ENCODE assay signal across 24 cellular contexts in genomic region chr22:44165286-44165874, GRCh38. TPM values are rescaled to one million over a fixed set of nuclear protein-coding genes. Genes with fewer than 3 reads are reported as not detected.
A peak's percentile ranks its signal among the peaks of the same experiment; 100 is the strongest.
DNase-seq lines count a peak whose midpoint lies in the region; ATAC-seq, FAIRE-seq and TF ChIP-seq lines count a peak whose summit lies in the region.
"Had no signal": no experiment of that assay in that cellular context is flagged by ENCODE, and none has a peak within 500 bp of the region (broad histone marks: within the 10 kb centered on the region; RNA-seq: fewer than 3 reads in every experiment).

No MANE protein-coding gene starts in this region.

- H3K4ac ChIP-seq in H1 (replicated peaks; ENCODE audit: insufficient read length, low read depth, low read length) = no peak overlapping the region

- H3K4me1 Mint-ChIP-seq in nephron progenitor cell = peaks cover 11% of the 10 kb centered on the region
- H3K4me1 Mint-ChIP-seq: B cell; CD4-positive, CD25-positive, alpha-beta regulatory T cell had no signal

- no peaks in the 10 kb centered on the region for H3K23me2 ChIP-seq in H1 (ENCODE audit: low read depth, low read length)

- H4K5ac ChIP-seq in H1 (ENCODE audit: insufficient read length, low read depth, low read length) = no peak overlapping the region

- peak overlapping the region; percentile 42 for H4K91ac ChIP-seq in H1 (replicated peaks; ENCODE audit: insufficient read length, low read length)

- H3K4me3 ChIP-seq in left ventricle myocardium inferior (no peak overlapping the region), HEK293 (ENCODE audit: low read depth, low read length) (no peak overlapping the region), H1 (ENCODE audit: extremely low read depth in 1 of 4, insufficient read depth in 2 of 4, low read depth in 3 of 4, low read length in 4 of 4) (no peak overlapping the region)
- H3K4me3 ChIP-seq: BLaER1, GM12878, GM23338, HAP-1 had no signal

- H2BK20ac ChIP-seq in H1 (ENCODE audit: low read length) = 0 out of 2 replicates have a peak overlapping the region, but pooled peaks have one; percentile 66

- peaks cover 86% of the 10 kb centered on the region for H3K36me3 ChIP-seq in left ventricle myocardium inferior
- H3K36me3 ChIP-seq in HEK293 (ENCODE audit: control insufficient read depth in 2 of 2, insufficient read depth in 1 of 2, low read length in 2 of 2) = no peaks in the 10 kb centered on the region
- H3K36me3 ChIP-seq in H1 (ENCODE audit: control insufficient read depth in 2 of 4, insufficient read depth in 4 of 4, low read length in 3 of 4) = no peaks in the 10 kb centered on the region
- H3K36me3 ChIP-seq: BLaER1, HAP-1 had no signal

- no peak overlapping the region for H3K4me2 ChIP-seq in H1 (ENCODE audit: insufficient read depth in 1 of 2, low read depth in 2 of 2, low read length in 2 of 2)
- H3K4me2 ChIP-seq: BLaER1, GM23338 had no signal

- H3K56ac ChIP-seq in H1 (replicated peaks; ENCODE audit: insufficient read length, low read depth, low read length) = no peak overlapping the region

- 0 out of 2 replicates have a peak overlapping the region, but pooled peaks have one; percentile 67 for H2BK15ac ChIP-seq in H1 (ENCODE audit: low read length)

- H3K9me3 ChIP-seq in left ventricle myocardium inferior (replicated peaks) (no peaks in the 10 kb centered on the region), HEK293 (ENCODE audit: control insufficient read depth, insufficient read depth, low read depth, low read length) (no peaks in the 10 kb centered on the region), H1 (ENCODE audit: insufficient read depth in 2 of 2, low read depth in 1 of 2, low read length in 1 of 2) (no peaks in the 10 kb centered on the region)
- H3K9me3 ChIP-seq: BLaER1, Caco-2, HAP-1 had no signal

- H3K4me3 Mint-ChIP-seq in nephron progenitor cell = no peak overlapping the region
- H3K4me3 Mint-ChIP-seq: B cell; CD4-positive, CD25-positive, alpha-beta regulatory T cell; CD8-positive, alpha-beta T cell; GM23338 had no signal

- H3K27ac Mint-ChIP-seq in nephron progenitor cell = peak overlapping the region; percentile 59
- H3K27ac Mint-ChIP-seq: B cell; CD8-positive, alpha-beta T cell; GM23338 had no signal

- POLR2A ChIA-PET in HEK293 (lab: Yijun Ruan, JAX) = no interaction called here
- POLR2A ChIA-PET in H1 (lab: Charles Lee; ENCODE audit: partially characterized antibody) = interaction anchor here (1.0 kb wide), 1 partner anchor 17 kb away, joined by 3 read pairs; no protein-coding TSS in a partner anchor

- H3K27ac ChIP-seq in left ventricle myocardium inferior (replicated peaks) (no peak overlapping the region), HEK293 (ENCODE audit: extremely low read depth, low read depth, low read length) (no peak overlapping the region), H1 (ENCODE audit: low read depth, low read length) (no peak overlapping the region)
- H3K27ac ChIP-seq: 22Rv1, BLaER1, C4-2B had no signal

- no peak overlapping the region for H3K14ac ChIP-seq in H1 (ENCODE audit: insufficient read length)

- H2AFZ ChIP-seq in H1 (ENCODE audit: low read length) = no peak overlapping the region
- H2AFZ ChIP-seq: GM23338 had no signal

- CTCF ChIA-PET in HEK293 (lab: Yijun Ruan, JAX) = interaction anchor here (0.6 kb wide), 1 partner anchor 13 kb away, joined by 5 read pairs; no protein-coding TSS in a partner anchor
- CTCF ChIA-PET in H1 (lab: Charles Lee; ENCODE audit: partially characterized antibody) = interaction anchor here (1.0 to 1.6 kb wide), 3 partner anchors 57 to 253 kb away, joined by 3 to 6 read pairs (median 3); no protein-coding TSS in a partner anchor

- intact Hi-C loops in Right ventricle myocardium inferior (cut with DNase I) (no loop called here), left ventricle myocardium inferior (cut with micrococcal nuclease) (no loop called here)

- H2BK12ac ChIP-seq in H1 (ENCODE audit: low read depth, low read length) = peak overlapping the region; percentile 88; the same call in 1 of the 2 replicates

- peaks cover 6% of the 10 kb centered on the region for H3K27me3 Mint-ChIP-seq in nephron progenitor cell (ENCODE audit: low read depth, poor library complexity)
- H3K27me3 Mint-ChIP-seq: B cell; CD4-positive, CD25-positive, alpha-beta regulatory T cell had no signal

- no peak overlapping the region for H2AK5ac ChIP-seq in H1 (ENCODE audit: low read depth, low read length)

- ATAC-seq in Right ventricle myocardium inferior = no peak
- ATAC-seq in GM21526 (IDR thresholded peaks at IDR 0.05; ENCODE audit: low FRiP score, unreplicated experiment) = no peak
- ATAC-seq: CD8-positive, alpha-beta T cell; GM12878; GM23338 had no signal

- H3K27me3 ChIP-seq in left ventricle myocardium inferior (ENCODE audit: low read depth) (no peaks in the 10 kb centered on the region), H1 (replicated peaks in 1 of 4; ENCODE audit: control insufficient read depth in 3 of 4, extremely low read depth in 1 of 4, insufficient read depth in 3 of 4, low read length in 3 of 4) (no peaks in the 10 kb centered on the region)
- H3K27me3 ChIP-seq: BLaER1 had no signal

- no peak for TF ChIP-seq RAD21 in H1 (IDR thresholded peaks at IDR 0.05 in 1 of 2, conservative IDR thresholded peaks at IDR 0.05 in 1 of 2; ENCODE audit: low read depth in 2 of 2, low read length in 2 of 2)

- no peak for TF ChIP-seq EP300 in H1 (IDR thresholded peaks at IDR 0.05; ENCODE audit: borderline replicate concordance in 1 of 2, low read depth in 2 of 2, low read length in 2 of 2)

- no peak overlapping the region for H2BK120ac ChIP-seq in H1 (replicated peaks; ENCODE audit: low read depth, low read length)

- H3K9me3 Mint-ChIP-seq in nephron progenitor cell = no peaks in the 10 kb centered on the region
- H3K9me3 Mint-ChIP-seq: CD4-positive, CD25-positive, alpha-beta regulatory T cell; CD8-positive, alpha-beta T cell; GM23338 had no signal

- no peaks in the 10 kb centered on the region for H3K36me3 Mint-ChIP-seq in nephron progenitor cell (ENCODE audit: low read depth)
- H3K36me3 Mint-ChIP-seq: CD4-positive, CD25-positive, alpha-beta regulatory T cell; CD8-positive, alpha-beta T cell had no signal

- no peak overlapping the region for H3K23ac ChIP-seq in H1 (ENCODE audit: insufficient read length)

- no peaks in the 10 kb centered on the region for H4K20me1 ChIP-seq in H1 (replicated peaks in 1 of 2; ENCODE audit: control insufficient read depth in 1 of 2, insufficient read depth in 2 of 2, low read length in 2 of 2)
- H4K20me1 ChIP-seq: BLaER1 had no signal

- H3K79me2 ChIP-seq in H1 (ENCODE audit: control insufficient read depth in 1 of 2, insufficient read depth in 2 of 2, low read length in 2 of 2) = no peaks in the 10 kb centered on the region

- H3K4me1 ChIP-seq in left ventricle myocardium inferior (peaks cover 4% of the 10 kb centered on the region), HEK293 (ENCODE audit: control insufficient read depth, insufficient read depth, low read length) (no peaks in the 10 kb centered on the region), H1 (replicated peaks in 1 of 4; ENCODE audit: control insufficient read depth in 3 of 4, insufficient read depth in 4 of 4, low read length in 3 of 4) (peaks cover 0 to 7% (median under 1%) of the 10 kb centered on the region in 4 experiments; a peak in 1 of 7 replicates)
- H3K4me1 ChIP-seq: Caco-2, HAP-1 had no signal

- TF ChIP-seq POLR2A in H1 (IDR thresholded peaks at IDR 0.05; ENCODE audit: control extremely low read depth in 1 of 2, low read depth in 2 of 2, low read length in 2 of 2) = no peak

- DNase-seq in Right ventricle myocardium inferior (ENCODE audit: missing footprints) = peak; percentile 52
- DNase-seq in left ventricle myocardium inferior = no peak
- DNase-seq in H1 (ENCODE audit: low read depth in 1 of 2, low spot score in 2 of 2) = no peak
- no peak for DNase-seq in nephron progenitor cell
- DNase-seq in stimulated activated naive CD4-positive, alpha-beta T cell treated with Interleukin-2 at 50 U/mL for 16 hours (lab: John Stamatoyannopoulos, UW) = no peak
- DNase-seq in foreskin melanocyte = no peak
- DNase-seq: Caco-2; CD4-positive, CD25-positive, alpha-beta regulatory T cell; CD8-positive, alpha-beta T cell; DMS153; EL; GDM1 had no signal

- H3K9ac ChIP-seq in H1 (replicated peaks in 1 of 4; ENCODE audit: extremely low read depth in 1 of 4, low read depth in 3 of 4, low read length in 3 of 4) = no peak overlapping the region
- H3K9ac ChIP-seq: BLaER1 had no signal

- peak overlapping the region; percentile 14; the same call in 1 of the 2 replicates for H4K8ac ChIP-seq in H1 (ENCODE audit: extremely low read depth, insufficient read depth, low read length)

- 94% methylated on average over 15 of the region's 15 CpGs; no CpG with 5 or more reads in 1 of the 2 experiments for WGBS in H1 (ENCODE audit: extremely low coverage in 1 of 2, insufficient coverage in 1 of 2, insufficient read length in 1 of 2, insufficient replicate concordance in 2 of 2, low coverage in 1 of 2, low lambda C conversion rate in 2 of 2, missing lambda C conversion rate in 1 of 2), 2 experiments

- no peak overlapping the region; the same call in 1 of the 2 replicates for H3K18ac ChIP-seq in H1 (ENCODE audit: extremely low read depth, low read length)

- TF ChIP-seq CTCF in left ventricle myocardium inferior (IDR thresholded peaks at IDR 0.05; ENCODE audit: borderline replicate concordance) (no peak), HEK293 (tag by site-specific recombination; IDR thresholded peaks at IDR 0.05) (no peak), H1 (IDR thresholded peaks at IDR 0.05; ENCODE audit: control extremely low read depth in 1 of 3, insufficient read depth in 1 of 3, low read depth in 1 of 3, low read length in 3 of 3) (no peak), nephron progenitor cell (IDR thresholded peaks at IDR 0.05) (no peak)

- FAIRE-seq in H1 (lab: Jason Lieb, UNC) = no peak
- FAIRE-seq: A204.1, GM12878, GM19239, H54 had no signal

- H2BK5ac ChIP-seq in H1 (ENCODE audit: low read depth, low read length) = peak overlapping the region; percentile 66; the same call in 1 of the 2 replicates

- no peaks in the 10 kb centered on the region for H3K79me1 ChIP-seq in H1 (ENCODE audit: low read depth, low read length)

TF ChIP-seq in HEK293, 187 proteins besides CTCF, POLR2A, EP300 and RAD21 (continues in another document):
- TF ChIP-seq ZFHX2 (tag by site-specific recombination; conservative IDR thresholded peaks at IDR 0.05) = no peak

RNA-seq across cellular contexts. Expression of gene PARVG, which starts 15.3 kb away (rescaled TPM):
- total RNA-seq in Right ventricle myocardium inferior = 3.1 TPM
- 2.8 TPM for total RNA-seq in left ventricle myocardium inferior
- 0.37 and 0.50 TPM in 2 replicates for total RNA-seq in H1 (2021; fragmentation: NEBNext Ultra II Directional; extraction: Animal tissue kit (Norgen Biotek cat#: 25700))
- 0.80 and 1.5 TPM in 2 replicates for polyA plus RNA-seq in H1 (2011; rRNA removed)
- 1.7 TPM for polyA plus RNA-seq in H1 (2011; cell fraction: cytosol; rRNA removed)
- polyA plus RNA-seq in H1 (2011; cell fraction: nucleus; rRNA removed) = 3.1 TPM
- polyA plus RNA-seq in H1 (2012, experiment 1 of 2) = 0.17 to 0.80 TPM (median 0.41 TPM) in 4 replicates
- 0.45 TPM for polyA plus RNA-seq in H1 (2012, experiment 2 of 2)
- polyA plus RNA-seq in H1 (2013, experiment 1 of 2) = 0.95 TPM
- polyA plus RNA-seq in H1 (2013, experiment 2 of 2) = 0.42 TPM
- polyA minus RNA-seq in H1 (2011; rRNA and poly(A)+ RNA removed) = 0.60 and 0.93 TPM in 2 replicates
- polyA minus RNA-seq in H1 (2011; cell fraction: cytosol; rRNA and poly(A)+ RNA removed) = 0.81 TPM
- 1.5 TPM for polyA minus RNA-seq in H1 (2011; cell fraction: nucleus; rRNA and poly(A)+ RNA removed)
- total RNA-seq: Caco-2 had no signal
